In the genomic region with DNA sequence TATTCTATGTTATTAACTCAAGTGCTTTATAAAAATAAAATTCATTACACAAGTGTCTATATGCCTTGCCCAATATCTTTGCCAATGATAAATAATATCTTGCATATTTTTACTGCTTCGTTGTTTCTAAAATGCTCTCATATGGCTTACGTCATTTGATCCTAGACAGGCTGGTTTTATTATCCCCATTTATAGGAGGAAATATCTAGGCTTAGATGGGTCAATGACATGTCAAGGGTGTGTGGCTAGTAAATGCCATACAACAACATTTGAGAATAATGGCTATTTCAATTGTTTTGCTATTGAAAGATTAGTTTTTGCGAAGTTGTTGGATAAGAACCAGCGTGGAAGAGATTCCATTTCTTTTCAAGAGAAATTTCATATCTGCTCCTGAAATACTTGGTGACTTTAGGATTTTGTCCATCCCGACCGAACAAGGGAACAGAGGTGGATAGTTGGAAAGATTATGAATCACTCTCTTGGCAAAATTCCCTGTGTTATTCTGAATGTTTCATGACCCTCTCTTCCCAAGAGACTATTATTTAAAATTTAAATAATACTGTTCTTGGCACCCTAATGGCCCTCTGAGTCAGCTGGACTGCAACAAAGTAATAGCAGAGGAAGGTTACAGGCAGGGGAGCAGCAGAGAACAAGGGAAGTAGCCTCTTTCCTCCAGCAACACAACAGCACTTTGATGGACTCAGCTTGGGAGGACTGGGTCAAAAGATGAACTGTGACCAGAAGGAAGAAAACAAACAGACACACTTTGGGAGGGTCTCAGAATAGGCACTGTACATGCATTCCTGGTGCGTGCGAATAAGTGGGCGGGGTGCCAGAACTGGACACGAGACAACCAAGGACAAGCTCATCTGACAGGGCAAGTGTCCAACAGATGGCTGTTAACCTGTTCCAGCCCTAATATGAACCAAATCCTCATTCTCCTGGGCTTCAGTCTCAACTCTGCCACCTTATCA, we compare ENCODE assay signal across 8 cellular contexts.
A peak's percentile ranks its signal among the peaks of the same experiment; 100 is the strongest.
DNase-seq lines count a peak whose midpoint lies in the region; ATAC-seq lines count a peak whose summit lies in the region.

No MANE protein-coding gene starts in this region.

- no peaks in the 10 kb centered on the region for H3K36me3 ChIP-seq in aorta (ENCODE audit: control insufficient read depth in 1 of 2, insufficient read depth in 2 of 2, low read length in 1 of 2)

- H3K4me3 ChIP-seq in aorta (ENCODE audit: low read length in 2 of 2): peak overlapping the region in 1 of 2 donors; percentile 18

- DNase-seq in NCI-H2029 (lab: John Stamatoyannopoulos, UW): peak; percentile 17
- DNase-seq in NCI-H2029 treated with DMSO at 0.1 percent for 48 hours (lab: John Stamatoyannopoulos, UW): no peak
- peak; percentile 95 for DNase-seq in dermis blood vessel endothelial cell
- DNase-seq in lung microvascular endothelial cell (ENCODE audit: low read depth in 2 of 2): peak; percentile 97 to 100
- DNase-seq in aorta: peak; percentile 73 to 85
- no peak for DNase-seq in NCI-H774 (lab: John Stamatoyannopoulos, UW)
- DNase-seq in RPMI8226: no peak

- no peaks in the 10 kb centered on the region for H3K9me3 ChIP-seq in aorta (ENCODE audit: control insufficient read depth, low read length)

- peak; percentile 90 for ATAC-seq in aorta (ENCODE audit: low FRiP score)
- ATAC-seq in HG03354 (IDR thresholded peaks at IDR 0.05; ENCODE audit: poor library complexity, severe bottlenecking, unreplicated experiment): no peak

- H3K27me3 ChIP-seq in aorta (ENCODE audit: control insufficient read depth in 1 of 2, insufficient read depth in 2 of 2, low read length in 1 of 2): no peaks in the 10 kb centered on the region

- intact Hi-C loops in aorta (cut with DNase I): loop anchor here (5.0 to 10.0 kb wide), 2 partner anchors 61 to 103 kb away; no protein-coding TSS in a partner anchor

- peaks cover 0 to 2% of the 10 kb centered on the region in 2 donors for H3K4me1 ChIP-seq in aorta (ENCODE audit: control insufficient read depth in 1 of 2, insufficient read depth in 2 of 2, low read length in 2 of 2)

- peak overlapping the region in 1 of 2 donors; percentile 47 for H3K27ac ChIP-seq in aorta (ENCODE audit: low read depth in 1 of 2, low read length in 2 of 2)

- WGBS in aorta, 2 donors: 9 to 12% methylated on average over 10 of the region's 10 CpGs

Comparison
In these comparisons a context has a peak if more than half of its experiments do, and no peak if none do; other contexts are left out.
1. DNase-seq: peak in NCI-H2029 (single experiment), dermis blood vessel endothelial cell (single experiment), lung microvascular endothelial cell (2 of 2) and aorta (2 of 2); none in NCI-H2029 treated with DMSO at 0.1 percent for 48 hours (single experiment), NCI-H774 (single experiment) and RPMI8226 (single experiment).